21 cellular contexts compared by ENCODE assay signal in genomic region chr7:13639416-13639815, GRCh38.
DNase-seq lines count a peak whose midpoint lies in the region; ATAC-seq and TF ChIP-seq lines count a peak whose summit lies in the region.
"Had no signal": no experiment of that assay in that cellular context is flagged by ENCODE, and none has a peak within 500 bp of the region (broad histone marks: within the 10 kb centered on the region; RNA-seq: fewer than 3 reads in every experiment).

No MANE protein-coding gene starts in this region.

- H3K9me3 Mint-ChIP-seq in activated naive CD8-positive, alpha-beta T cell treated with anti-CD3 and anti-CD28 coated beads, Interleukin-2, amount 50 U/mL, for 24 hours: peaks cover 5% of the 10 kb centered on the region
- H3K9me3 Mint-ChIP-seq: GM23338; nephron progenitor cell; stimulated activated naive CD8-positive, alpha-beta T cell treated with anti-CD3 and anti-CD28 coated beads, Interleukin-15, Interleukin-2, amounts not matched to agents 100 ng/mL and 50 ng/mL, for 24 hours had no signal

- H3K27me3 ChIP-seq in SJCRH30 (no peaks in the 10 kb centered on the region), stomach (no peaks in the 10 kb centered on the region)
- H3K27me3 ChIP-seq: ascending aorta had no signal

- no peaks in the 10 kb centered on the region; the same call in 1 of the 2 replicates for H3K9me3 ChIP-seq in SJCRH30 (replicated peaks)
- no peaks in the 10 kb centered on the region for H3K9me3 ChIP-seq in stomach
- H3K9me3 ChIP-seq: ascending aorta had no signal

- intact Hi-C loops in stomach (cut with DNase I; ENCODE audit: low total_unique reads): no loop called here

- no peaks in the 10 kb centered on the region for H3K27me3 Mint-ChIP-seq in activated naive CD8-positive, alpha-beta T cell treated with anti-CD3 and anti-CD28 coated beads, Interleukin-2, amount 50 U/mL, for 24 hours
- H3K27me3 Mint-ChIP-seq: activated naive CD4-positive, alpha-beta T cell treated with anti-CD3 and anti-CD28 coated beads, Interleukin-2, amount 10 ng/mL, durations not matched to agents 7 days and 5 days; stimulated activated naive CD8-positive, alpha-beta T cell treated with anti-CD3 and anti-CD28 coated beads, Interleukin-15, Interleukin-2, amounts not matched to agents 100 ng/mL and 50 ng/mL, for 24 hours had no signal

- H3K27ac ChIP-seq in SJCRH30 (peak overlapping the region; percentile 53), stomach (no peak overlapping the region)
- H3K27ac ChIP-seq: ascending aorta, WERI-Rb-1 had no signal

- H3K4me1 Mint-ChIP-seq in activated naive CD8-positive, alpha-beta T cell treated with anti-CD3 and anti-CD28 coated beads, Interleukin-2, amount 50 U/mL, for 24 hours: no peaks in the 10 kb centered on the region
- H3K4me1 Mint-ChIP-seq: activated naive CD4-positive, alpha-beta T cell treated with anti-CD3 and anti-CD28 coated beads, Interleukin-2, amount 10 ng/mL, durations not matched to agents 7 days and 5 days; GM23338 had no signal

- H3K4me3 Mint-ChIP-seq in activated naive CD8-positive, alpha-beta T cell treated with anti-CD3 and anti-CD28 coated beads, Interleukin-2, amount 50 U/mL, for 24 hours: no peak overlapping the region
- H3K4me3 Mint-ChIP-seq: activated naive CD4-positive, alpha-beta T cell treated with anti-CD3 and anti-CD28 coated beads, Interleukin-2, amount 10 ng/mL, durations not matched to agents 7 days and 5 days; GM23338; nephron progenitor cell; stimulated activated naive CD8-positive, alpha-beta T cell treated with anti-CD3 and anti-CD28 coated beads, Interleukin-15, Interleukin-2, amounts not matched to agents 100 ng/mL and 50 ng/mL, for 24 hours had no signal

- TF ChIP-seq EP300 in stomach (IDR thresholded peaks at IDR 0.05): no peak

- no peaks in the 10 kb centered on the region for H3K36me3 Mint-ChIP-seq in activated naive CD8-positive, alpha-beta T cell treated with anti-CD3 and anti-CD28 coated beads, Interleukin-2, amount 50 U/mL, for 24 hours (ENCODE audit: low read depth)
- H3K36me3 Mint-ChIP-seq: activated naive CD4-positive, alpha-beta T cell treated with anti-CD3 and anti-CD28 coated beads, Interleukin-2, amount 10 ng/mL, durations not matched to agents 7 days and 5 days had no signal

- H3K27ac Mint-ChIP-seq in activated naive CD8-positive, alpha-beta T cell treated with anti-CD3 and anti-CD28 coated beads, Interleukin-2, amount 50 U/mL, for 24 hours: no peak overlapping the region
- H3K27ac Mint-ChIP-seq: activated naive CD4-positive, alpha-beta T cell treated with anti-CD3 and anti-CD28 coated beads, Interleukin-2, amount 10 ng/mL, durations not matched to agents 7 days and 5 days; GM23338; nephron progenitor cell; stimulated activated naive CD8-positive, alpha-beta T cell treated with anti-CD3 and anti-CD28 coated beads, Interleukin-15, Interleukin-2, amounts not matched to agents 100 ng/mL and 50 ng/mL, for 24 hours had no signal

- TF ChIP-seq CTCF in stomach (IDR thresholded peaks at IDR 0.05): no peak

- WGBS in stomach, 5 donors: 54 to 82% (median 62%) methylated on average over 3 of the region's 3 CpGs

- ATAC-seq in activated naive CD8-positive, alpha-beta T cell treated with anti-CD3 and anti-CD28 coated beads, Interleukin-2, amount 50 U/mL, for 24 hours: no peak
- ATAC-seq: esophagus mucosa, GM23338, left lobe of liver had no signal

- H3K4me3 ChIP-seq in SJCRH30 (no peak overlapping the region), stomach (no peak overlapping the region)
- H3K4me3 ChIP-seq: ascending aorta, GM23338 had no signal

- peak; percentile 34 for DNase-seq in D341Med (ENCODE audit: low spot score)
- peak; percentile 64 for DNase-seq in NCI-H1092 (lab: John Stamatoyannopoulos, UW)
- peak; percentile 98 for DNase-seq in NCI-H2171 treated with DMSO at 0.1 percent for 48 hours (lab: John Stamatoyannopoulos, UW)
- DNase-seq in SJCRH30: peak; percentile 93 to 99
- no peak for DNase-seq in HT-29 (ENCODE audit: low spot score)
- DNase-seq in activated naive CD8-positive, alpha-beta T cell treated with anti-CD3 and anti-CD28 coated beads, Interleukin-2, amount 50 U/mL, for 24 hours: no peak
- DNase-seq in stomach: no peak
- DNase-seq in stimulated activated CD4-positive, alpha-beta T cell treated with anti-CD3 and anti-CD28 coated beads, Interleukin-15, amount 100 ng/mL, for 24 hours: no peak
- DNase-seq: activated CD4-positive, alpha-beta T cell treated with anti-CD3 and anti-CD28 coated beads, Interleukin-2, amount 50 U/mL, for 48 hours; activated naive CD4-positive, alpha-beta T cell treated with anti-CD3 and anti-CD28 coated beads, Interleukin-2, amount 10 ng/mL, durations not matched to agents 7 days and 5 days; nephron progenitor cell; posterior cingulate gyrus; stimulated activated CD4-positive, alpha-beta T cell treated with anti-CD3 and anti-CD28 coated beads, Interleukin-2, amount 100 ng/mL, for 24 hours; T-helper 2 cell; trophoblast cell; WERI-Rb-1 had no signal

- H3K4me1 ChIP-seq in SJCRH30 (peaks cover 35% of the 10 kb centered on the region), stomach (no peaks in the 10 kb centered on the region)
- H3K4me1 ChIP-seq: ascending aorta had no signal

- H3K36me3 ChIP-seq in SJCRH30 (no peaks in the 10 kb centered on the region), stomach (no peaks in the 10 kb centered on the region)
- H3K36me3 ChIP-seq: ascending aorta, WERI-Rb-1 had no signal

- TF ChIP-seq POLR2A in stomach (IDR thresholded peaks at IDR 0.05): no peak

Comparison
In these comparisons a context has a peak if more than half of its experiments do, and no peak if none do; other contexts are left out.
1. DNase-seq: peak in D341Med (single experiment), NCI-H1092 (single experiment), NCI-H2171 treated with DMSO at 0.1 percent for 48 hours (single experiment) and SJCRH30 (2 of 2); none in HT-29 (single experiment), activated naive CD8-positive, alpha-beta T cell treated with anti-CD3 and anti-CD28 coated beads, Interleukin-2, amount 50 U/mL, for 24 hours (single experiment), stomach (single experiment) and stimulated activated CD4-positive, alpha-beta T cell treated with anti-CD3 and anti-CD28 coated beads, Interleukin-15, amount 100 ng/mL, for 24 hours (single experiment).